Comparison of ENCODE assay signal across 19 cellular contexts in genomic region chr11:79686703-79687419, GRCh38.
"Had no signal": no experiment of that assay in that cellular context is flagged by ENCODE, and none has a peak within 500 bp of the region (broad histone marks: within the 10 kb centered on the region; RNA-seq: fewer than 3 reads in every experiment).

No MANE protein-coding gene starts in this region.

- H3K4me1 Mint-ChIP-seq: activated CD4-positive, alpha-beta T cell treated with anti-CD3 and anti-CD28 coated beads for 36 hours; activated CD8-positive, alpha-beta memory T cell treated with anti-CD3 and anti-CD28 coated beads, Interleukin-2, amount 10 ng/mL, durations not matched to agents 7 days and 5 days; stimulated activated naive B cell treated with anti-CD40 and anti-IgM and Interleukin-4, amounts not matched to agents 10 μg/mL and 1 μg/mL and 100 μg/mL, for 72 hours had no signal

- H3K9me3 Mint-ChIP-seq: activated CD4-positive, alpha-beta memory T cell treated with anti-CD3 and anti-CD28 coated beads for 36 hours; mesothelial cell of epicardium had no signal

- H3K4me3 ChIP-seq: lung, pancreas, sigmoid colon, spleen, thyroid gland had no signal

- H3K9me3 ChIP-seq: neutrophil, pancreas, sigmoid colon, spleen, thyroid gland had no signal

- H3K36me3 Mint-ChIP-seq: activated CD4-positive, alpha-beta memory T cell treated with anti-CD3 and anti-CD28 coated beads for 36 hours; activated CD8-positive, alpha-beta memory T cell treated with anti-CD3 and anti-CD28 coated beads, Interleukin-2, amount 10 ng/mL, durations not matched to agents 7 days and 5 days; activated naive CD8-positive, alpha-beta T cell; mesothelial cell of epicardium; natural killer cell treated with Interleukin-12 subunit alpha and Interleukin-12 subunit beta and Interleukin-15 and Interleukin-18, amount 100 ng/mL, for 72 hours; stimulated activated naive B cell treated with anti-CD40 and anti-IgM and Interleukin-4, amounts not matched to agents 10 μg/mL and 1 μg/mL and 100 μg/mL, for 72 hours had no signal

- H3K27me3 Mint-ChIP-seq: activated CD4-positive, alpha-beta memory T cell treated with anti-CD3 and anti-CD28 coated beads for 36 hours; activated CD4-positive, alpha-beta T cell treated with anti-CD3 and anti-CD28 coated beads for 36 hours; activated CD8-positive, alpha-beta memory T cell treated with anti-CD3 and anti-CD28 coated beads, Interleukin-2, amount 10 ng/mL, durations not matched to agents 7 days and 5 days; natural killer cell treated with Interleukin-12 subunit alpha and Interleukin-12 subunit beta and Interleukin-15 and Interleukin-18, amount 100 ng/mL, for 72 hours had no signal

- DNase-seq: activated CD4-positive, alpha-beta memory T cell treated with anti-CD3 and anti-CD28 coated beads for 36 hours; activated CD4-positive, alpha-beta T cell treated with anti-CD3 and anti-CD28 coated beads for 36 hours; activated CD8-positive, alpha-beta memory T cell treated with anti-CD3 and anti-CD28 coated beads, Interleukin-2, amount 10 ng/mL, durations not matched to agents 7 days and 5 days; dermis blood vessel endothelial cell; effector memory CD4-positive, alpha-beta T cell; foreskin fibroblast; pancreas; sigmoid colon; spleen; stimulated activated CD4-positive, alpha-beta T cell treated with anti-CD3 and anti-CD28 coated beads, Interleukin-4, amount 100 ng/mL, for 4 hours; stimulated activated naive B cell treated with anti-CD40 and anti-IgM and Interleukin-4, amounts not matched to agents 10 μg/mL and 1 μg/mL and 100 μg/mL, for 72 hours; T-helper 2 cell; thyroid gland had no signal

- H3K27me3 ChIP-seq: neutrophil, pancreas, sigmoid colon, spleen, thyroid gland had no signal

- H3K4me3 Mint-ChIP-seq: activated CD4-positive, alpha-beta memory T cell treated with anti-CD3 and anti-CD28 coated beads for 36 hours; activated CD4-positive, alpha-beta T cell treated with anti-CD3 and anti-CD28 coated beads for 36 hours; activated CD8-positive, alpha-beta memory T cell treated with anti-CD3 and anti-CD28 coated beads, Interleukin-2, amount 10 ng/mL, durations not matched to agents 7 days and 5 days; activated naive CD8-positive, alpha-beta T cell; mesothelial cell of epicardium; natural killer cell treated with Interleukin-12 subunit alpha and Interleukin-12 subunit beta and Interleukin-15 and Interleukin-18, amount 100 ng/mL, for 72 hours; stimulated activated naive B cell treated with anti-CD40 and anti-IgM and Interleukin-4, amounts not matched to agents 10 μg/mL and 1 μg/mL and 100 μg/mL, for 72 hours had no signal

- H3K27ac ChIP-seq: neutrophil, pancreas, sigmoid colon, spleen, thyroid gland had no signal

- ATAC-seq: activated CD4-positive, alpha-beta T cell treated with anti-CD3 and anti-CD28 coated beads for 36 hours; activated CD8-positive, alpha-beta memory T cell treated with anti-CD3 and anti-CD28 coated beads, Interleukin-2, amount 10 ng/mL, durations not matched to agents 7 days and 5 days; left lobe of liver; natural killer cell treated with Interleukin-12 subunit alpha and Interleukin-12 subunit beta and Interleukin-15 and Interleukin-18, amount 100 ng/mL, for 72 hours; pancreas; stimulated activated naive B cell treated with anti-CD40 and anti-IgM and Interleukin-4, amounts not matched to agents 10 μg/mL and 1 μg/mL and 100 μg/mL, for 72 hours had no signal

- H3K36me3 ChIP-seq: neutrophil, pancreas, sigmoid colon, spleen, thyroid gland had no signal

- H3K4me1 ChIP-seq: pancreas, sigmoid colon, spleen, thyroid gland had no signal

- H3K27ac Mint-ChIP-seq: activated CD4-positive, alpha-beta memory T cell treated with anti-CD3 and anti-CD28 coated beads for 36 hours; activated CD4-positive, alpha-beta T cell treated with anti-CD3 and anti-CD28 coated beads for 36 hours; activated CD8-positive, alpha-beta memory T cell treated with anti-CD3 and anti-CD28 coated beads, Interleukin-2, amount 10 ng/mL, durations not matched to agents 7 days and 5 days; activated naive CD8-positive, alpha-beta T cell; mesothelial cell of epicardium; natural killer cell treated with Interleukin-12 subunit alpha and Interleukin-12 subunit beta and Interleukin-15 and Interleukin-18, amount 100 ng/mL, for 72 hours; stimulated activated naive B cell treated with anti-CD40 and anti-IgM and Interleukin-4, amounts not matched to agents 10 μg/mL and 1 μg/mL and 100 μg/mL, for 72 hours had no signal
